33 cellular contexts compared by ENCODE assay signal in genomic region chr5:36035696-36036095, GRCh38. TPM values are rescaled to one million over a fixed set of nuclear protein-coding genes. Genes with fewer than 3 reads are reported as not detected.
"Had no signal": no experiment of that assay in that cellular context is flagged by ENCODE, and none has a peak within 500 bp of the region (broad histone marks: within the 10 kb centered on the region; RNA-seq: fewer than 3 reads in every experiment).

No MANE protein-coding gene starts in this region.

- H3K27ac Mint-ChIP-seq: mesothelial cell of epicardium; naive B cell; natural killer cell treated with Interleukin-12 subunit alpha and Interleukin-12 subunit beta and Interleukin-15 and Interleukin-18, amount 100 ng/mL, for 72 hours had no signal

- H3K27me3 Mint-ChIP-seq: naive B cell; natural killer cell treated with Interleukin-12 subunit alpha and Interleukin-12 subunit beta and Interleukin-15 and Interleukin-18, amount 100 ng/mL, for 72 hours had no signal

- H2AFZ ChIP-seq: hepatocyte, parathyroid adenoma had no signal

- H3K4me2 ChIP-seq: hepatocyte, smooth muscle cell had no signal

- H3K9me3 Mint-ChIP-seq: mesothelial cell of epicardium; naive B cell; natural killer cell treated with Interleukin-12 subunit alpha and Interleukin-12 subunit beta and Interleukin-15 and Interleukin-18, amount 100 ng/mL, for 72 hours had no signal

- DNase-seq: dermis blood vessel endothelial cell; foreskin keratinocyte; heart left ventricle; kidney; mesenchymal stem cell; mucosa of descending colon; naive B cell; stimulated activated CD4-positive, alpha-beta T cell treated with anti-CD3 and anti-CD28 coated beads, Interleukin-12 subunit alpha, Interleukin-12 subunit beta, amount 100 ng/mL, for 4 hours; stimulated activated CD4-positive, alpha-beta T cell treated with anti-CD3 and anti-CD28 coated beads, Interleukin-1b, Interleukin-23, amount 100 ng/mL, for 48 hours; stimulated activated CD4-positive, alpha-beta T cell treated with anti-CD3 and anti-CD28 coated beads, Interleukin-4, amount 100 ng/mL, for 1 hour; stimulated activated CD8-positive, alpha-beta memory T cell treated with anti-CD3 and anti-CD28 coated beads, Interleukin-4, amount 100 ng/mL, for 48 hours; stimulated activated naive CD8-positive, alpha-beta T cell treated with anti-CD3 and anti-CD28 coated beads, Interleukin-15, Interleukin-2, amounts not matched to agents 100 U/mL and 50 U/mL, for 24 hours; substantia nigra; testis; tibial artery had no signal

- H3K9me3 ChIP-seq: gastroesophageal sphincter, heart left ventricle, mucosa of descending colon, neutrophil, prostate gland, right atrium auricular region, testis, tibial artery, upper lobe of left lung had no signal

- H3K36me3 Mint-ChIP-seq: mesothelial cell of epicardium; naive B cell; natural killer cell treated with Interleukin-12 subunit alpha and Interleukin-12 subunit beta and Interleukin-15 and Interleukin-18, amount 100 ng/mL, for 72 hours had no signal

- H3K27ac ChIP-seq: coronary artery, epithelial cell of prostate, foreskin keratinocyte, gastroesophageal sphincter, heart left ventricle, hepatocyte, neutrophil, parathyroid adenoma, prostate gland, right atrium auricular region, testis, tibial artery, upper lobe of left lung had no signal

- H3K36me3 ChIP-seq: gastroesophageal sphincter, heart left ventricle, neutrophil, prostate gland, right atrium auricular region, tibial artery, upper lobe of left lung had no signal

- H3K4me1 Mint-ChIP-seq: mesothelial cell of epicardium, naive B cell, neural crest cell had no signal

- H3K9ac ChIP-seq: parathyroid adenoma had no signal

- H3K27me3 ChIP-seq: foreskin keratinocyte, gastroesophageal sphincter, heart left ventricle, hepatocyte, neutrophil, right atrium auricular region, testis, tibial artery, upper lobe of left lung had no signal

- ATAC-seq: esophagus mucosa; foreskin keratinocyte; gastroesophageal sphincter; heart left ventricle; mucosa of descending colon; natural killer cell treated with Interleukin-12 subunit alpha and Interleukin-12 subunit beta and Interleukin-15 and Interleukin-18, amount 100 ng/mL, for 72 hours; sciatic nerve; stimulated activated naive CD8-positive, alpha-beta T cell treated with anti-CD3 and anti-CD28 coated beads, Interleukin-15, Interleukin-2, amounts not matched to agents 100 U/mL and 50 U/mL, for 24 hours had no signal

- H3K4me3 Mint-ChIP-seq: mesothelial cell of epicardium; naive B cell; natural killer cell treated with Interleukin-12 subunit alpha and Interleukin-12 subunit beta and Interleukin-15 and Interleukin-18, amount 100 ng/mL, for 72 hours; neural crest cell had no signal

- H3K4me3 ChIP-seq: coronary artery, gastroesophageal sphincter, heart left ventricle, hepatocyte, mucosa of descending colon, prostate gland, right atrium auricular region, smooth muscle cell, testis, tibial artery, upper lobe of left lung had no signal

- H3K79me2 ChIP-seq: hepatocyte, parathyroid adenoma had no signal

- H3K4me1 ChIP-seq: foreskin keratinocyte, gastroesophageal sphincter, heart left ventricle, prostate gland, right atrium auricular region, testis, tibial artery had no signal

RNA-seq across cellular contexts. Expression of gene UGT3A2, which starts 31.0 kb away (rescaled TPM):
- total RNA-seq: dermis blood vessel endothelial cell; esophagus mucosa; fibroblast of lung; gastroesophageal sphincter; lung microvascular endothelial cell; natural killer cell treated with Interleukin-12 subunit alpha and Interleukin-12 subunit beta and Interleukin-15 and Interleukin-18, amount 100 ng/mL, for 72 hours; omental fat pad; sciatic nerve; smooth muscle cell; upper lobe of left lung had no signal
- polyA plus RNA-seq: fibroblast of lung, heart left ventricle had no signal

RNA-seq across cellular contexts. Expression of gene UGT3A1, which starts 44.5 kb away (rescaled TPM):
- total RNA-seq: dermis blood vessel endothelial cell; esophagus mucosa; fibroblast of lung; foreskin keratinocyte; gastroesophageal sphincter; heart left ventricle; lung microvascular endothelial cell; mesothelial cell of epicardium; mucosa of descending colon; natural killer cell treated with Interleukin-12 subunit alpha and Interleukin-12 subunit beta and Interleukin-15 and Interleukin-18, amount 100 ng/mL, for 72 hours; neural crest cell; omental fat pad; right atrium auricular region; sciatic nerve; smooth muscle cell; upper lobe of left lung had no signal
- polyA plus RNA-seq: fibroblast of lung, foreskin keratinocyte, heart left ventricle, smooth muscle cell had no signal
